In genomic region chr2:134231965-134232340, GRCh38 we compare ENCODE assay signal across 8 cellular contexts. TPM values are rescaled to one million over a fixed set of nuclear protein-coding genes. Genes with fewer than 3 reads are reported as not detected.
DNase-seq lines count a peak whose midpoint lies in the region; ATAC-seq and TF ChIP-seq lines count a peak whose summit lies in the region.

No MANE protein-coding gene starts in this region.

- peak overlapping the region; percentile 80 for H3K4me2 ChIP-seq in KMS-11

- H3K27ac ChIP-seq in KMS-11, result peak overlapping the region; percentile 79; the same call in 1 of the 2 replicates

- no peaks in the 10 kb centered on the region for H3K27me3 Mint-ChIP-seq in activated T-cell treated with anti-CD3 and anti-CD28 coated beads, Interleukin-2, amount 50 U/mL, for 72 hours (ENCODE audit: low read depth)
- no peaks in the 10 kb centered on the region for H3K27me3 Mint-ChIP-seq in chondrocyte (ENCODE audit: low read depth)
- H3K27me3 Mint-ChIP-seq in stimulated activated naive CD8-positive, alpha-beta T cell treated with anti-CD3 and anti-CD28 coated beads, Interleukin-15, amount 100 ng/mL, for 72 hours, result no peaks in the 10 kb centered on the region

- no peaks in the 10 kb centered on the region for H3K36me3 ChIP-seq in KMS-11 (ENCODE audit: insufficient read depth)

- peak overlapping the region; percentile 76 for H3K27ac Mint-ChIP-seq in activated T-cell treated with anti-CD3 and anti-CD28 coated beads, Interleukin-2, amount 50 U/mL, for 72 hours
- H3K27ac Mint-ChIP-seq in chondrocyte (ENCODE audit: unreplicated experiment), result peak overlapping the region; percentile 56
- H3K27ac Mint-ChIP-seq in stimulated activated naive CD8-positive, alpha-beta T cell treated with anti-CD3 and anti-CD28 coated beads, Interleukin-15, amount 100 ng/mL, for 72 hours, result peak overlapping the region; percentile 62 to 69

- H3K79me2 ChIP-seq in KMS-11 (ENCODE audit: insufficient read depth, low read depth), result peaks cover 83% of the 10 kb centered on the region

- H3K4me1 ChIP-seq in KMS-11 (ENCODE audit: low read depth, poor library complexity, severe bottlenecking), result peaks cover 81% of the 10 kb centered on the region

- H3K4me1 Mint-ChIP-seq in activated T-cell treated with anti-CD3 and anti-CD28 coated beads, Interleukin-2, amount 50 U/mL, for 72 hours (ENCODE audit: low read depth), result peaks cover 62% of the 10 kb centered on the region
- peaks cover 37% of the 10 kb centered on the region for H3K4me1 Mint-ChIP-seq in chondrocyte (ENCODE audit: low read depth)
- H3K4me1 Mint-ChIP-seq in stimulated activated naive CD8-positive, alpha-beta T cell treated with anti-CD3 and anti-CD28 coated beads, Interleukin-15, amount 100 ng/mL, for 72 hours, result peaks cover 81% of the 10 kb centered on the region

- TF ChIP-seq CTCF in KMS-11 (conservative IDR thresholded peaks at IDR 0.05; ENCODE audit: low read depth, low read length) (no peak), chondrocyte (IDR thresholded peaks at IDR 0.05) (no peak)

- no peak overlapping the region for H2AFZ ChIP-seq in KMS-11 (ENCODE audit: low read depth)

- ATAC-seq in activated T-cell treated with anti-CD3 and anti-CD28 coated beads, Interleukin-2, amount 50 U/mL, for 72 hours (replicated peaks in 1 of 2), result peak in 1 of 2 donors; percentile 6
- peak; percentile 34 for ATAC-seq in stimulated activated naive CD8-positive, alpha-beta T cell treated with anti-CD3 and anti-CD28 coated beads, Interleukin-15, amount 100 ng/mL, for 72 hours
- ATAC-seq in GM21360 (IDR thresholded peaks at IDR 0.05; ENCODE audit: unreplicated experiment), result no peak

- no peaks in the 10 kb centered on the region for H3K27me3 ChIP-seq in KMS-11 (ENCODE audit: insufficient read depth, low read depth)

- no peaks in the 10 kb centered on the region for H4K20me1 ChIP-seq in KMS-11 (ENCODE audit: insufficient read depth)

- no peak overlapping the region for H3K4me3 ChIP-seq in KMS-11 (IDR thresholded peaks at IDR 0.05; ENCODE audit: insufficient read depth, low read depth, low read length)

- DNase-seq in activated T-cell treated with anti-CD3 and anti-CD28 coated beads, Interleukin-2, amount 50 U/mL, for 72 hours, result no peak
- DNase-seq in activated T-cell treated with anti-CD3 and anti-CD28 coated beads for 4 hours, result no peak
- no peak for DNase-seq in chondrocyte (ENCODE audit: low spot score)
- DNase-seq in stimulated activated naive CD8-positive, alpha-beta T cell treated with anti-CD3 and anti-CD28 coated beads, Interleukin-15, amount 100 ng/mL, for 72 hours, result no peak
- no peak for DNase-seq in putamen (ENCODE audit: low spot score)
- no peak for DNase-seq in germinal center (ENCODE audit: low spot score)

- H3K9ac ChIP-seq in KMS-11, result no peak overlapping the region

- peaks cover 7 to 13% of the 10 kb centered on the region in 2 donors for H3K9me3 Mint-ChIP-seq in activated T-cell treated with anti-CD3 and anti-CD28 coated beads, Interleukin-2, amount 50 U/mL, for 72 hours
- H3K9me3 Mint-ChIP-seq in chondrocyte (ENCODE audit: low read depth), result peaks cover 13% of the 10 kb centered on the region
- peaks cover 5 to 33% of the 10 kb centered on the region in 2 donors for H3K9me3 Mint-ChIP-seq in stimulated activated naive CD8-positive, alpha-beta T cell treated with anti-CD3 and anti-CD28 coated beads, Interleukin-15, amount 100 ng/mL, for 72 hours

- peak overlapping the region in 1 of 2 donors; percentile 65 for H3K4me3 Mint-ChIP-seq in activated T-cell treated with anti-CD3 and anti-CD28 coated beads, Interleukin-2, amount 50 U/mL, for 72 hours
- no peak overlapping the region for H3K4me3 Mint-ChIP-seq in chondrocyte (ENCODE audit: unreplicated experiment)
- peak overlapping the region; percentile 14 to 44 for H3K4me3 Mint-ChIP-seq in stimulated activated naive CD8-positive, alpha-beta T cell treated with anti-CD3 and anti-CD28 coated beads, Interleukin-15, amount 100 ng/mL, for 72 hours

- H3K36me3 Mint-ChIP-seq in activated T-cell treated with anti-CD3 and anti-CD28 coated beads, Interleukin-2, amount 50 U/mL, for 72 hours (ENCODE audit: insufficient read depth in 2 of 2), result peaks cover 11 to 19% of the 10 kb centered on the region in 2 donors
- peaks cover 4% of the 10 kb centered on the region for H3K36me3 Mint-ChIP-seq in chondrocyte (ENCODE audit: low read depth)

RNA-seq across cellular contexts. Expression of gene MGAT5, which starts 21.9 kb away (rescaled TPM):
- total RNA-seq in activated T-cell treated with anti-CD3 and anti-CD28 coated beads, Interleukin-2, amount 50 U/mL, for 72 hours, result 10 to 100 TPM; 10.9 to 16.2 TPM
- total RNA-seq in chondrocyte, result 27.6 to 30.0 TPM (median 29.8 TPM) in 3 replicates
